In the genomic region with DNA sequence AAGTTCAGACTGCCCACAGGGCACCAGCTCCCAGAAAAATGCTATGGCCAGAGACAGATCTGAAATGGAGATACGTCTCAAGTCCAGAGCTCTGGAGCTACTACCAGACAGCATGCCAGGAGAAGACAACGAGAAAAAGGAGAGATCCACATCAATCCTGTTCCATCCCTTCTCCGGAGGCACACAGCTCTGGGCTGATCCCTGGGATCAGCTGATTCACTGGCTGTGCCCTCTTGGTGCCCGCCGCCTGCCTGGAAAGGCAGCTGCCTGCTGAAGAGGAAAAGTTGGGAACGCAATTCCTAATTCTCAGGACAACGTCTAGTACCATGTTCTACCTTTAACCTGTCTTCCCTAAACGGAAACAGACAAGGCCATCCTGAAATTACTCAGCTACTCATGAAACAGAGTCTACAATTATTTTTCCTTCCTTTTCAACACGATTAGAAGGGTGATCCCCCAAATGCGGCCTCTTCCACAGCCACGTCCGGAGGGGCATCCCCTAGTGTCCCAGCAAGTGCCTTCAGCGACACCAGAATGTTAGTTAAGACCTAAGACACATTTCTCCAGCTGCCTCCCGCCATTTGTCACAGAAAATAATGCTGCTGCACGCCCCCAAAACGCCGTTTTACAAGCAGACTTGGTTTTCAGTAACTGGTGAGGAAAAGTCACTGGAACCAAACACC, we compare ENCODE assay signal across 2 cellular contexts.
TF ChIP-seq lines count a peak whose summit lies in the region.

No MANE protein-coding gene starts in this region.

TF ChIP-seq in A549, 52 proteins besides CTCF, POLR2A, EP300 and RAD21:
- TF ChIP-seq, protein P1, sequence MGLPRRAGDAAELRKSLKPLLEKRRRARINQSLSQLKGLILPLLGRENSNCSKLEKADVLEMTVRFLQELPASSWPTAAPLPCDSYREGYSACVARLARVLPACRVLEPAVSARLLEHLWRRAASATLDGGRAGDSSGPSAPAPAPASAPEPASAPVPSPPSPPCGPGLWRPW (IDR thresholded peaks at IDR 0.05) = no peak
- TF ChIP-seq KDM1A (IDR thresholded peaks at IDR 0.05; ENCODE audit: low read depth) (no peak), CHD4 (IDR thresholded peaks at IDR 0.05; ENCODE audit: borderline replicate concordance) (no peak), JUNB (IDR thresholded peaks at IDR 0.05) (no peak), CBX2 (IDR thresholded peaks at IDR 0.05; ENCODE audit: borderline replicate concordance, low read depth) (no peak), SMC3 (IDR thresholded peaks at IDR 0.05) (no peak), ZC3H11A (IDR thresholded peaks at IDR 0.05) (no peak), BHLHE40 (IDR thresholded peaks at IDR 0.05; ENCODE audit: low read depth, low read length) (no peak), CBX8 (IDR thresholded peaks at IDR 0.05) (no peak), FOXS1 (CRISPR knock-in tag; IDR thresholded peaks at IDR 0.05) (no peak), ZNF302 (CRISPR knock-in tag; IDR thresholded peaks at IDR 0.05) (no peak), HOXB13 (CRISPR knock-in tag; IDR thresholded peaks at IDR 0.05; ENCODE audit: low read depth) (no peak), EHF (CRISPR knock-in tag; IDR thresholded peaks at IDR 0.05) (no peak), TFCP2L1 (CRISPR knock-in tag; IDR thresholded peaks at IDR 0.05) (no peak), RNF2 (IDR thresholded peaks at IDR 0.05; ENCODE audit: borderline replicate concordance, low read depth) (no peak), ZSCAN20 (CRISPR knock-in tag; IDR thresholded peaks at IDR 0.05) (no peak), GATA3 (IDR thresholded peaks at IDR 0.05; ENCODE audit: borderline replicate concordance) (no peak)
- TF ChIP-seq, protein P2, sequence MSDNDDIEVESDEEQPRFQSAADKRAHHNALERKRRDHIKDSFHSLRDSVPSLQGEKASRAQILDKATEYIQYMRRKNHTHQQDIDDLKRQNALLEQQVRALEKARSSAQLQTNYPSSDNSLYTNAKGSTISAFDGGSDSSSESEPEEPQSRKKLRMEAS (IDR thresholded peaks at IDR 0.05) = no peak
- TF ChIP-seq, protein P3, sequence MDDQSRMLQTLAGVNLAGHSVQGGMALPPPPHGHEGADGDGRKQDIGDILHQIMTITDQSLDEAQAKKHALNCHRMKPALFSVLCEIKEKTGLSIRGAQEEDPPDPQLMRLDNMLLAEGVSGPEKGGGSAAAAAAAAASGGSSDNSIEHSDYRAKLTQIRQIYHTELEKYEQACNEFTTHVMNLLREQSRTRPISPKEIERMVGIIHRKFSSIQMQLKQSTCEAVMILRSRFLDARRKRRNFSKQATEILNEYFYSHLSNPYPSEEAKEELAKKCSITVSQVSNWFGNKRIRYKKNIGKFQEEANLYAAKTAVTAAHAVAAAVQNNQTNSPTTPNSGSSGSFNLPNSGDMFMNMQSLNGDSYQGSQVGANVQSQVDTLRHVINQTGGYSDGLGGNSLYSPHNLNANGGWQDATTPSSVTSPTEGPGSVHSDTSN (IDR thresholded peaks at IDR 0.05) = no peak
- TF ChIP-seq, protein P4, sequence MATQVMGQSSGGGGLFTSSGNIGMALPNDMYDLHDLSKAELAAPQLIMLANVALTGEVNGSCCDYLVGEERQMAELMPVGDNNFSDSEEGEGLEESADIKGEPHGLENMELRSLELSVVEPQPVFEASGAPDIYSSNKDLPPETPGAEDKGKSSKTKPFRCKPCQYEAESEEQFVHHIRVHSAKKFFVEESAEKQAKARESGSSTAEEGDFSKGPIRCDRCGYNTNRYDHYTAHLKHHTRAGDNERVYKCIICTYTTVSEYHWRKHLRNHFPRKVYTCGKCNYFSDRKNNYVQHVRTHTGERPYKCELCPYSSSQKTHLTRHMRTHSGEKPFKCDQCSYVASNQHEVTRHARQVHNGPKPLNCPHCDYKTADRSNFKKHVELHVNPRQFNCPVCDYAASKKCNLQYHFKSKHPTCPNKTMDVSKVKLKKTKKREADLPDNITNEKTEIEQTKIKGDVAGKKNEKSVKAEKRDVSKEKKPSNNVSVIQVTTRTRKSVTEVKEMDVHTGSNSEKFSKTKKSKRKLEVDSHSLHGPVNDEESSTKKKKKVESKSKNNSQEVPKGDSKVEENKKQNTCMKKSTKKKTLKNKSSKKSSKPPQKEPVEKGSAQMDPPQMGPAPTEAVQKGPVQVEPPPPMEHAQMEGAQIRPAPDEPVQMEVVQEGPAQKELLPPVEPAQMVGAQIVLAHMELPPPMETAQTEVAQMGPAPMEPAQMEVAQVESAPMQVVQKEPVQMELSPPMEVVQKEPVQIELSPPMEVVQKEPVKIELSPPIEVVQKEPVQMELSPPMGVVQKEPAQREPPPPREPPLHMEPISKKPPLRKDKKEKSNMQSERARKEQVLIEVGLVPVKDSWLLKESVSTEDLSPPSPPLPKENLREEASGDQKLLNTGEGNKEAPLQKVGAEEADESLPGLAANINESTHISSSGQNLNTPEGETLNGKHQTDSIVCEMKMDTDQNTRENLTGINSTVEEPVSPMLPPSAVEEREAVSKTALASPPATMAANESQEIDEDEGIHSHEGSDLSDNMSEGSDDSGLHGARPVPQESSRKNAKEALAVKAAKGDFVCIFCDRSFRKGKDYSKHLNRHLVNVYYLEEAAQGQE (IDR thresholded peaks at IDR 0.05) = no peak

TF ChIP-seq in HCT116, 20 proteins besides CTCF, POLR2A, EP300 and RAD21:
- no peak for TF ChIP-seq ZFX (IDR thresholded peaks at IDR 0.05)
- TF ChIP-seq FOSL1 (IDR thresholded peaks at IDR 0.05; ENCODE audit: low read depth) = no peak
- TF ChIP-seq, protein P5, sequence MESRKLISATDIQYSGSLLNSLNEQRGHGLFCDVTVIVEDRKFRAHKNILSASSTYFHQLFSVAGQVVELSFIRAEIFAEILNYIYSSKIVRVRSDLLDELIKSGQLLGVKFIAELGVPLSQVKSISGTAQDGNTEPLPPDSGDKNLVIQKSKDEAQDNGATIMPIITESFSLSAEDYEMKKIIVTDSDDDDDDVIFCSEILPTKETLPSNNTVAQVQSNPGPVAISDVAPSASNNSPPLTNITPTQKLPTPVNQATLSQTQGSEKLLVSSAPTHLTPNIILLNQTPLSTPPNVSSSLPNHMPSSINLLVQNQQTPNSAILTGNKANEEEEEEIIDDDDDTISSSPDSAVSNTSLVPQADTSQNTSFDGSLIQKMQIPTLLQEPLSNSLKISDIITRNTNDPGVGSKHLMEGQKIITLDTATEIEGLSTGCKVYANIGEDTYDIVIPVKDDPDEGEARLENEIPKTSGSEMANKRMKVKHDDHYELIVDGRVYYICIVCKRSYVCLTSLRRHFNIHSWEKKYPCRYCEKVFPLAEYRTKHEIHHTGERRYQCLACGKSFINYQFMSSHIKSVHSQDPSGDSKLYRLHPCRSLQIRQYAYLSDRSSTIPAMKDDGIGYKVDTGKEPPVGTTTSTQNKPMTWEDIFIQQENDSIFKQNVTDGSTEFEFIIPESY (IDR thresholded peaks at IDR 0.05; ENCODE audit: extremely low read depth, insufficient replicate concordance, low read length) = no peak
- TF ChIP-seq SIN3A (IDR thresholded peaks at IDR 0.05; ENCODE audit: low read depth) = no peak
- TF ChIP-seq EZH2phosphoT487 (IDR thresholded peaks at IDR 0.05; ENCODE audit: borderline replicate concordance) = no peak
- TF ChIP-seq POLR2AphosphoS5 (IDR thresholded peaks at IDR 0.05; ENCODE audit: low read depth, low read length) = no peak
- no peak for TF ChIP-seq ELF1 (IDR thresholded peaks at IDR 0.05; ENCODE audit: borderline replicate concordance, low read depth)
- TF ChIP-seq ZNF274 (IDR thresholded peaks at IDR 0.05; ENCODE audit: low read depth, low read length) = no peak
- TF ChIP-seq JUND (IDR thresholded peaks at IDR 0.05) = no peak
- TF ChIP-seq, protein P2 (IDR thresholded peaks at IDR 0.05) = no peak
- no peak for TF ChIP-seq EZH2 (IDR thresholded peaks at IDR 0.05)
- TF ChIP-seq EGR1 (IDR thresholded peaks at IDR 0.05; ENCODE audit: low read depth) = no peak
- TF ChIP-seq TCF7L2 (IDR thresholded peaks at IDR 0.05; ENCODE audit: borderline replicate concordance, extremely low read depth, insufficient read depth, insufficient read length) = no peak
- TF ChIP-seq, protein P4 (IDR thresholded peaks at IDR 0.05; ENCODE audit: low read depth) = no peak
- TF ChIP-seq SP1 (IDR thresholded peaks at IDR 0.05; ENCODE audit: low read depth) = no peak
- no peak for TF ChIP-seq CEBPB (IDR thresholded peaks at IDR 0.05; ENCODE audit: low read depth)
- TF ChIP-seq CBX3 (IDR thresholded peaks at IDR 0.05; ENCODE audit: low read depth) = no peak
- TF ChIP-seq, protein P6, sequence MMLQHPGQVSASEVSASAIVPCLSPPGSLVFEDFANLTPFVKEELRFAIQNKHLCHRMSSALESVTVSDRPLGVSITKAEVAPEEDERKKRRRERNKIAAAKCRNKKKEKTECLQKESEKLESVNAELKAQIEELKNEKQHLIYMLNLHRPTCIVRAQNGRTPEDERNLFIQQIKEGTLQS (IDR thresholded peaks at IDR 0.05) = no peak
TF ChIP-seq in HCT116: peak in this region for 0.
